In the genomic region with DNA sequence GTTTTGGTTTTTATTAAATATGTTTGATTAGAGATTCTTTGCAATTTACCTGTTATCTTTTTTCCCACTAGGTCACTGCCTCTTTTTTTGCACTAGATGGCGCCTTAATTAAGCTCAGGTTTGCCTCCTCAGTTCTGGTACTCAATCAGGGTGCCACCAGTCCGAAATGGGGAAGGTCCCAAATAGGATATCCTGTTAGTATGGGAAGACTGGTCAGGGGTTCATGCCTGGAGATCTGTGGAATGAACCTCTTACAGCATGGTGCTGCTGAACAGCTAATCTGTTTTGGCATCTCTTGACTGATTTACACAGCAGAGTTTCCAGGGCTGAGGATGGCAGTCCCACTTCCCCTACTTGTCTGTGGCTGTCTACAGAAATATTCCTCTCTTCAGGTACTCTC, we compare ENCODE assay signal across 8 cellular contexts. TPM values are rescaled to one million over a fixed set of nuclear protein-coding genes. Genes with fewer than 3 reads are reported as not detected.
DNase-seq lines count a peak whose midpoint lies in the region; ATAC-seq, FAIRE-seq and TF ChIP-seq lines count a peak whose summit lies in the region.

No MANE protein-coding gene starts in this region.

- no peaks in the 10 kb centered on the region for H3K27me3 ChIP-seq in GM12878 (replicated peaks in 1 of 2; ENCODE audit: control insufficient read depth in 2 of 2, insufficient read depth in 2 of 2, low read length in 1 of 2)
- no peaks in the 10 kb centered on the region for H3K27me3 ChIP-seq in naive thymus-derived CD4-positive, alpha-beta T cell (ENCODE audit: control insufficient read depth in 2 of 2, insufficient read depth in 2 of 2, low read length in 2 of 2)

- 0% methylated on average over 2 of the region's 2 CpGs for whole genome bisulfite sequencing in GM12878 (ENCODE audit: insufficient coverage, insufficient replicate concordance, low lambda C conversion rate, missing lambda C conversion rate)

- H3K4me3 ChIP-seq in GM12878: no peak overlapping the region
- H3K4me3 ChIP-seq in naive thymus-derived CD4-positive, alpha-beta T cell (ENCODE audit: low read length): peak overlapping the region; percentile 24

- H2AFZ ChIP-seq in GM12878 (ENCODE audit: control insufficient read depth, low read depth, low read length): no peak overlapping the region; the same call in 1 of the 2 replicates

- intact Hi-C loops in activated CD4-positive, alpha-beta T cell treated with anti-CD3 and anti-CD28 coated beads for 36 hours (cut with DNase I, micrococcal nuclease): loop anchor here (1.0 kb wide), 1 partner anchor 52 kb away; no protein-coding TSS in a partner anchor
- intact Hi-C loops in GM12878 (cut with micrococcal nuclease; ENCODE audit: unreplicated experiment): loop anchor here (1.0 kb wide), 2 partner anchors 52 to 119 kb away; no protein-coding TSS in a partner anchor
- intact Hi-C loops in naive thymus-derived CD4-positive, alpha-beta T cell (cut with micrococcal nuclease): loop anchor here (1.0 to 5.0 kb wide), 2 partner anchors 52 to 1517 kb away; a partner anchor contains a TSS

- no peak for TF ChIP-seq EP300 in Ishikawa (IDR thresholded peaks at IDR 0.05; ENCODE audit: borderline replicate concordance)
- no peak for TF ChIP-seq EP300 in GM12878 (IDR thresholded peaks at IDR 0.05; ENCODE audit: borderline replicate concordance in 1 of 2, control insufficient read depth in 1 of 2, low read depth in 2 of 2, low read length in 2 of 2)

- TF ChIP-seq RAD21 in Ishikawa (IDR thresholded peaks at IDR 0.05; ENCODE audit: low read depth) (peak; percentile 45), GM12878 (IDR thresholded peaks at IDR 0.05; ENCODE audit: insufficient read depth, low read depth, low read length) (peak; percentile 76)

- H3K9me3 Mint-ChIP-seq in activated CD4-positive, alpha-beta T cell treated with anti-CD3 and anti-CD28 coated beads for 36 hours (ENCODE audit: low read depth): no peaks in the 10 kb centered on the region
- peaks cover 0 to 4% (median 2%) of the 10 kb centered on the region in 11 donors for H3K9me3 Mint-ChIP-seq in naive thymus-derived CD4-positive, alpha-beta T cell

- H3K27ac ChIP-seq in GM12878 (ENCODE audit: control insufficient read depth, insufficient read depth): no peak overlapping the region
- peak overlapping the region; percentile 82 for H3K27ac ChIP-seq in naive thymus-derived CD4-positive, alpha-beta T cell (ENCODE audit: low read depth, low read length)

- H3K4me2 ChIP-seq in GM12878 (ENCODE audit: control insufficient read depth, insufficient read depth): no peak overlapping the region

- no peaks in the 10 kb centered on the region for H3K79me2 ChIP-seq in GM12878 (ENCODE audit: control insufficient read depth, insufficient read depth, low read length)

- no TSS peak for BruUV-seq in GM12878 (replicated peaks; lab: Mats Ljungman, UMichigan)

- ATAC-seq in activated CD4-positive, alpha-beta T cell treated with anti-CD3 and anti-CD28 coated beads for 36 hours: peak; percentile 30
- ATAC-seq in GM12878: peak; percentile 74
- ATAC-seq in naive thymus-derived CD4-positive, alpha-beta T cell: no peak

- no peak overlapping the region for H3K9ac ChIP-seq in GM12878 (ENCODE audit: control insufficient read depth, insufficient read depth, low read length)

- TF ChIP-seq CTCF in GM12878 (IDR thresholded peaks at IDR 0.05 in 2 of 3, conservative IDR thresholded peaks at IDR 0.05 in 1 of 3; ENCODE audit: control insufficient read depth in 2 of 3, extremely low read depth in 1 of 3, insufficient read depth in 1 of 3, low read depth in 3 of 3, low read length in 3 of 3): peak; percentile 53 to 61 (median 59); a peak in 5 of 6 replicates

- H3K27ac Mint-ChIP-seq in activated CD4-positive, alpha-beta T cell treated with anti-CD3 and anti-CD28 coated beads for 36 hours: peak overlapping the region; percentile 73
- peak overlapping the region in 8 of 9 donors; percentile 88 to 97 (median 96) for H3K27ac Mint-ChIP-seq in naive thymus-derived CD4-positive, alpha-beta T cell

- SMC1A ChIA-PET in GM12878 (lab: Charles Lee; ENCODE audit: uncharacterized antibody, unreplicated experiment): interaction anchor here (0.6 to 2.3 kb wide), 4 partner anchors 19 to 192 kb away, joined by 3 to 23 read pairs (median 5); no protein-coding TSS in a partner anchor

- H3K4me1 Mint-ChIP-seq in activated CD4-positive, alpha-beta T cell treated with anti-CD3 and anti-CD28 coated beads for 36 hours: peaks cover 77% of the 10 kb centered on the region
- peaks cover 21 to 88% (median 79%) of the 10 kb centered on the region in 7 donors for H3K4me1 Mint-ChIP-seq in naive thymus-derived CD4-positive, alpha-beta T cell

- peak overlapping the region; percentile 23 for H3K4me3 Mint-ChIP-seq in activated CD4-positive, alpha-beta T cell treated with anti-CD3 and anti-CD28 coated beads for 36 hours
- peak overlapping the region; percentile 73 to 95 (median 88) for H3K4me3 Mint-ChIP-seq in naive thymus-derived CD4-positive, alpha-beta T cell

- no peak for TF ChIP-seq POLR2A in GM12878 (IDR thresholded peaks at IDR 0.05; ENCODE audit: low read depth, low read length)

- H4K20me1 ChIP-seq in GM12878 (ENCODE audit: control insufficient read depth, insufficient read depth): no peaks in the 10 kb centered on the region

- H3K9me3 ChIP-seq in GM12878 (replicated peaks; ENCODE audit: control insufficient read depth, insufficient read depth, low read length): no peaks in the 10 kb centered on the region
- no peaks in the 10 kb centered on the region for H3K9me3 ChIP-seq in naive thymus-derived CD4-positive, alpha-beta T cell (ENCODE audit: control insufficient read depth in 2 of 3, low read length in 3 of 3)

- no peaks in the 10 kb centered on the region for H3K27me3 Mint-ChIP-seq in activated CD4-positive, alpha-beta T cell treated with anti-CD3 and anti-CD28 coated beads for 36 hours
- no peaks in the 10 kb centered on the region for H3K27me3 Mint-ChIP-seq in naive thymus-derived CD4-positive, alpha-beta T cell

- RAD21 ChIA-PET in GM12878 (lab: Charles Lee; ENCODE audit: unreplicated experiment): interaction anchor here (1.0 to 3.0 kb wide), 4 partner anchors 47 to 1364 kb away, joined by 3 to 28 read pairs (median 4); no protein-coding TSS in a partner anchor

- in situ Hi-C loops in GM12878 (cut with MboI): no loop called here

- H3K4me1 ChIP-seq in GM12878 (ENCODE audit: control insufficient read depth, insufficient read depth, low read length): no peaks in the 10 kb centered on the region
- H3K4me1 ChIP-seq in naive thymus-derived CD4-positive, alpha-beta T cell (ENCODE audit: control insufficient read depth in 2 of 2, insufficient read depth in 2 of 2, low read length in 2 of 2): peaks cover 26 to 38% of the 10 kb centered on the region in 2 donors

- FAIRE-seq in GM12878 (lab: Jason Lieb, UNC): peak; percentile 44

- no peaks in the 10 kb centered on the region for H3K36me3 Mint-ChIP-seq in activated CD4-positive, alpha-beta T cell treated with anti-CD3 and anti-CD28 coated beads for 36 hours (ENCODE audit: low read depth)
- H3K36me3 Mint-ChIP-seq in naive thymus-derived CD4-positive, alpha-beta T cell: peaks cover 0 to 2% (median 0%) of the 10 kb centered on the region in 5 donors

- DNase-seq in activated CD4-positive, alpha-beta T cell treated with anti-CD3 and anti-CD28 coated beads for 36 hours: peak; percentile 21
- no peak for DNase-seq in activated CD4-positive, alpha-beta T cell treated with anti-CD3 and anti-CD28 coated beads, Interleukin-2, amount 50 U/mL, for 1 hour
- no peak for DNase-seq in GM12878 (ENCODE audit: low read depth, low spot score)
- peak in 7 of 9 donors; percentile 10 to 41 (median 29) for DNase-seq in naive thymus-derived CD4-positive, alpha-beta T cell
- no peak for DNase-seq in mesenteric fat pad (ENCODE audit: low spot score)
- no peak for DNase-seq in HUDEP-2 (lab: John Stamatoyannopoulos, UW; ENCODE audit: unreplicated experiment in 76 of 76)
- no peak for DNase-seq in NCI-H345 treated with DMSO at 0.1 percent for 48 hours (lab: John Stamatoyannopoulos, UW; ENCODE audit: unreplicated experiment)

- CTCF ChIA-PET in activated CD4-positive, alpha-beta T cell treated with anti-CD3 and anti-CD28 coated beads for 36 hours (lab: Charles Lee): interaction anchor here (0.8 to 3.5 kb wide), 17 partner anchors 9 to 257 kb away, joined by 3 to 22 read pairs (median 4); a partner anchor contains a TSS
- CTCF ChIA-PET in GM12878 (lab: Yijun Ruan, JAX): interaction anchor here (0.6 to 3.0 kb wide), 17 partner anchors 10 to 195 kb away, joined by 3 to 36 read pairs (median 4); no protein-coding TSS in a partner anchor
- CTCF ChIA-PET in naive thymus-derived CD4-positive, alpha-beta T cell (lab: Charles Lee): interaction anchor here (0.9 to 3.0 kb wide), 9 partner anchors 19 to 244 kb away, joined by 3 to 20 read pairs (median 4); a partner anchor contains a TSS

- H3K36me3 ChIP-seq in GM12878 (ENCODE audit: control insufficient read depth in 2 of 2, insufficient read depth in 2 of 2, low read length in 1 of 2): no peaks in the 10 kb centered on the region
- no peaks in the 10 kb centered on the region for H3K36me3 ChIP-seq in naive thymus-derived CD4-positive, alpha-beta T cell (ENCODE audit: control insufficient read depth in 2 of 3, insufficient read depth in 3 of 3, low read length in 3 of 3)

- POLR2A ChIA-PET in activated CD4-positive, alpha-beta T cell treated with anti-CD3 and anti-CD28 coated beads for 36 hours (lab: Charles Lee): interaction anchor here (0.6 kb wide), 1 partner anchor 71 kb away, joined by 3 read pairs; a partner anchor contains a TSS
- POLR2A ChIA-PET in GM12878 (lab: Charles Lee): no interaction called here
- POLR2A ChIA-PET in naive thymus-derived CD4-positive, alpha-beta T cell (lab: Charles Lee): interaction anchor here (0.7 to 1.7 kb wide), 6 partner anchors 13 to 392 kb away, joined by 3 to 8 read pairs (median 3); a partner anchor contains a TSS

RNA-seq across cellular contexts. Expression of a gene that starts 24.2 kb away (rescaled TPM):
- total RNA-seq in activated CD4-positive, alpha-beta T cell treated with anti-CD3 and anti-CD28 coated beads for 36 hours: 1 to 10 TPM in 1 of 2 experiments, under 1 TPM in 1; 0.75 to 2.1 TPM
- total RNA-seq in GM12878 (2013; cell fraction: nucleolus; rRNA removed): not detected in 2 replicates
- total RNA-seq in GM12878 (2014; rRNA removed) (not detected in 2 replicates), GM12878 (2014; rRNA removed; fragmentation: Illumina TruSeq; extraction: Trizol) (0.05 TPM in 1 of 2 replicates, not detected in the other), GM12878 (2021) (not detected in 2 replicates), mesenteric fat pad (not detected)
- not detected for polyA plus RNA-seq in GM12878 (2011; ENCODE audit: low read depth)
- polyA plus RNA-seq in GM12878 (2011; rRNA removed) (0.03 and 0.04 TPM in 2 replicates), GM12878 (2014; fragmentation: Illumina TruSeq; extraction: Trizol) (0.06 TPM in 1 of 2 replicates, not detected in the other), GM12878 (2014; fragmentation: Nextera tagmentation; extraction: Ambion mirVana) (not detected), GM12878 (2014; rRNA removed) (0.08 TPM in 1 of 2 replicates, not detected in the other), GM12878 (2016; fragmentation: Nextera tagmentation; extraction: Ambion mirVana) (not detected)
- not detected in 2 replicates for polyA plus RNA-seq in GM12878 (2011; cell fraction: cytosol; rRNA removed)
- not detected in 2 replicates for polyA plus RNA-seq in GM12878 (2011; cell fraction: nucleus; rRNA removed)
- polyA plus RNA-seq in GM12878 (2012): 0.04 TPM in 1 of 2 replicates, not detected in the other
- polyA minus RNA-seq in GM12878 (2011; rRNA and poly(A)+ RNA removed): 0.15 TPM in 1 of 2 replicates, not detected in the other
- not detected in 2 replicates for polyA minus RNA-seq in GM12878 (2011; cell fraction: cytosol; rRNA and poly(A)+ RNA removed)
- not detected in 2 replicates for polyA minus RNA-seq in GM12878 (2011; cell fraction: nucleus; rRNA and poly(A)+ RNA removed)
- 10 to 100 TPM in 4 of 5 experiments, 1 to 10 TPM in 1; 7.8 to 50.2 (median 32.7) TPM for total RNA-seq in naive thymus-derived CD4-positive, alpha-beta T cell
- 10 to 100 TPM; 13.0 to 18.1 TPM for polyA plus RNA-seq in naive thymus-derived CD4-positive, alpha-beta T cell

RNA-seq across cellular contexts. Expression of a gene that starts 38.5 kb away (rescaled TPM):
- not detected for total RNA-seq in activated CD4-positive, alpha-beta T cell treated with anti-CD3 and anti-CD28 coated beads for 36 hours
- not detected in 2 replicates for total RNA-seq in GM12878 (2013; cell fraction: nucleolus; rRNA removed)
- total RNA-seq in GM12878 (2014; rRNA removed) (not detected in 2 replicates), GM12878 (2014; rRNA removed; fragmentation: Illumina TruSeq; extraction: Trizol) (not detected in 2 replicates), GM12878 (2021) (not detected in 2 replicates), mesenteric fat pad (not detected)
- not detected for polyA plus RNA-seq in GM12878 (2011; ENCODE audit: low read depth)
- polyA plus RNA-seq in GM12878 (2011; rRNA removed) (not detected in 2 replicates), GM12878 (2014; fragmentation: Illumina TruSeq; extraction: Trizol) (not detected in 2 replicates), GM12878 (2014; fragmentation: Nextera tagmentation; extraction: Ambion mirVana) (not detected), GM12878 (2014; rRNA removed) (not detected in 2 replicates), GM12878 (2016; fragmentation: Nextera tagmentation; extraction: Ambion mirVana) (not detected)
- not detected in 2 replicates for polyA plus RNA-seq in GM12878 (2011; cell fraction: cytosol; rRNA removed)
- polyA plus RNA-seq in GM12878 (2011; cell fraction: nucleus; rRNA removed): not detected in 2 replicates
- not detected in 2 replicates for polyA plus RNA-seq in GM12878 (2012)
- polyA minus RNA-seq in GM12878 (2011; rRNA and poly(A)+ RNA removed): not detected in 2 replicates
- not detected in 2 replicates for polyA minus RNA-seq in GM12878 (2011; cell fraction: cytosol; rRNA and poly(A)+ RNA removed)
- polyA minus RNA-seq in GM12878 (2011; cell fraction: nucleus; rRNA and poly(A)+ RNA removed): not detected in 2 replicates
- not detected for total RNA-seq in naive thymus-derived CD4-positive, alpha-beta T cell
- polyA plus RNA-seq in naive thymus-derived CD4-positive, alpha-beta T cell: not detected

Comparison
In these comparisons a context has a peak if more than half of its experiments do, and no peak if none do; other contexts are left out.
1. DNase-seq: peak in activated CD4-positive, alpha-beta T cell treated with anti-CD3 and anti-CD28 coated beads for 36 hours (single experiment) and naive thymus-derived CD4-positive, alpha-beta T cell (7 of 9); none in activated CD4-positive, alpha-beta T cell treated with anti-CD3 and anti-CD28 coated beads, Interleukin-2, amount 50 U/mL, for 1 hour (single experiment), GM12878 (single experiment), mesenteric fat pad (single experiment), HUDEP-2 (0 of 76) and NCI-H345 treated with DMSO at 0.1 percent for 48 hours (single experiment).